Comparison of ENCODE assay signal across 14 cellular contexts in the genomic region with DNA sequence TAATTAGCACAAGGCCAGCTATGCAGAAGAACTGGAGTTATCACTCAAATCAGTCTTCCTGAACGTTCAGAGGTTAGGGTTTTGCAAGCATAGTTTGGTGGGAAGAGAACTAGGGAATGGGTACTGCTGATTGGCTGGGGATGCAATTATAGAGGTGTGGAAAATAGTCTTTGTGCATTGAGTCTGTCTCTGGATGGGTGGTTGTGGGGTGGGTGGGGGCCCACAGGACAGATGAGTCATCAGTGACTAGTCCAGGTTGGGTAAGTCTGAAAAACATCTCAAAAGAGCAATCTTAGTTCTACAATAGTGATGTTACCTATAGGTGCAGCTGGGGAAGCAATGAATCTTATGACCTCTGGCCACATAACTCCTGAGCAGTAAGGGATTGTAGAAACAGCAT.
A peak's percentile ranks its signal among the peaks of the same experiment; 100 is the strongest.
DNase-seq lines count a peak whose midpoint lies in the region; ATAC-seq and TF ChIP-seq lines count a peak whose summit lies in the region.
"Had no signal": no experiment of that assay in that cellular context is flagged by ENCODE, and none has a peak within 500 bp of the region (broad histone marks: within the 10 kb centered on the region; RNA-seq: fewer than 3 reads in every experiment).

No MANE protein-coding gene starts in this region.

- H3K36me3 ChIP-seq in mesodermal cell (ENCODE audit: control insufficient read depth, insufficient read depth, low read length): no peaks in the 10 kb centered on the region

- H4K8ac ChIP-seq in H9 (replicated peaks; ENCODE audit: insufficient read length, low read depth, low read length): no peak overlapping the region

- TF ChIP-seq CTCF in H9 (conservative IDR thresholded peaks at IDR 0.05) (no peak), activated B cell treated with CpG ODN at 0.5 μM for 24 hours (IDR thresholded peaks at IDR 0.05) (no peak)

- no CpG with 5 or more reads among the region's 1 CpG for WGBS in H9 (ENCODE audit: extremely low coverage, insufficient read length, low lambda C conversion rate)
- 80 to 83% methylated on average over 1 of the region's 1 CpG for WGBS in mesodermal cell (ENCODE audit: insufficient coverage in 2 of 2), 2 experiments

- POLR2A ChIA-PET in activated B cell treated with CpG ODN at 0.5 μM for 24 hours (lab: Charles Lee): no interaction called here

- no peaks in the 10 kb centered on the region for H3K23me2 ChIP-seq in H9 (ENCODE audit: insufficient read length, low read depth, low read length, poor library complexity, severe bottlenecking)

- no peak overlapping the region for H2AK5ac ChIP-seq in H9 (ENCODE audit: insufficient read length, low read length)

- no peak overlapping the region for H2AFZ ChIP-seq in H9 (ENCODE audit: low read length)

- no peak overlapping the region for H3K4me3 Mint-ChIP-seq in H9
- H3K4me3 Mint-ChIP-seq in activated B cell treated with CpG ODN at 0.5 μM for 24 hours: no peak overlapping the region

- no peak overlapping the region for H2BK120ac ChIP-seq in H9 (ENCODE audit: low read depth, low read length, poor library complexity, severe bottlenecking)

- H2BK12ac ChIP-seq in H9 (ENCODE audit: insufficient read length, low read depth, low read length): no peak overlapping the region

- H3K27ac ChIP-seq in H9 (ENCODE audit: insufficient read length, low read depth, low read length): peak overlapping the region; percentile 92
- H3K27ac ChIP-seq in mesodermal cell (ENCODE audit: low read depth, low read length, severe bottlenecking): peak overlapping the region; percentile 98
- no peak overlapping the region for H3K27ac ChIP-seq in caudate nucleus (ENCODE audit: low read depth, low read length)
- H3K27ac ChIP-seq: testis had no signal

- H3K4me1 ChIP-seq in H9 (ENCODE audit: insufficient read depth, low read length) (no peaks in the 10 kb centered on the region; the same call in 1 of the 2 replicates), mesodermal cell (ENCODE audit: control insufficient read depth, insufficient read depth, low read length, poor library complexity, severe bottlenecking) (peaks cover 12% of the 10 kb centered on the region)

- no peak overlapping the region for H3K4me3 ChIP-seq in mesodermal cell (ENCODE audit: extremely low read depth, insufficient read depth, low read length, poor library complexity, severe bottlenecking)
- H3K4me3 ChIP-seq: lung, testis had no signal

- H3K14ac ChIP-seq in H9 (ENCODE audit: insufficient read depth, low read length): no peak overlapping the region

- H3K9me3 ChIP-seq in H9 (ENCODE audit: control insufficient read depth, low read depth, low read length): peaks cover 11% of the 10 kb centered on the region
- peaks cover 8% of the 10 kb centered on the region for H3K9me3 ChIP-seq in mesodermal cell (ENCODE audit: control insufficient read depth, low read length)
- H3K9me3 ChIP-seq: testis had no signal

- H3K9me3 Mint-ChIP-seq in H9 (peaks cover 46 to 54% of the 10 kb centered on the region in 2 experiments), activated B cell treated with CpG ODN at 0.5 μM for 24 hours (peaks cover 11% of the 10 kb centered on the region)

- intact Hi-C loops in activated B cell treated with CpG ODN at 0.5 μM for 24 hours (cut with micrococcal nuclease): no loop called here

- ATAC-seq in activated B cell treated with CpG ODN at 0.5 μM for 24 hours (ENCODE audit: low read depth): peak; percentile 25

- peak; percentile 35 for DNase-seq in activated CD4-positive, alpha-beta T cell treated with anti-CD3 and anti-CD28 coated beads for 48 hours
- no peak for DNase-seq in activated CD4-positive, alpha-beta T cell treated with anti-CD3 and anti-CD28 coated beads, Interleukin-2, amount 50 U/mL, for 1 hour
- DNase-seq in H9: no peak
- no peak for DNase-seq in activated B cell treated with CpG ODN at 0.5 μM for 24 hours
- DNase-seq in caudate nucleus (lab: John Stamatoyannopoulos, UW): no peak
- no peak for DNase-seq in cerebellar nuclear complex (lab: John Stamatoyannopoulos, UW)
- DNase-seq in HUDEP-2 (lab: John Stamatoyannopoulos, UW; ENCODE audit: unreplicated experiment in 76 of 76): no peak
- DNase-seq: ACHN; activated effector memory CD4-positive, alpha-beta T cell treated with anti-CD3 and anti-CD28 coated beads, Interleukin-2, amount 50 U/mL, for 16 hours; NCI-H1694 treated with DMSO at 0.1 percent for 48 hours; small intestine; testis had no signal

- no peaks in the 10 kb centered on the region for H3K79me2 ChIP-seq in H9 (ENCODE audit: insufficient read depth, low read length)

- H2BK5ac ChIP-seq in H9 (ENCODE audit: insufficient read length, low read length): no peak overlapping the region

- H3K18ac ChIP-seq in H9 (ENCODE audit: insufficient read length, low read depth, low read length): no peak overlapping the region

- no peak overlapping the region for H3T11ph ChIP-seq in H9 (ENCODE audit: low read length)

- H3K27me3 ChIP-seq in H9 (ENCODE audit: insufficient read depth, low read length): no peaks in the 10 kb centered on the region
- H3K27me3 ChIP-seq: testis had no signal

- no peak overlapping the region for H2BK15ac ChIP-seq in H9 (ENCODE audit: low read depth, low read length)

- H3K27me3 Mint-ChIP-seq in H9 (ENCODE audit: low read depth): peaks cover 3% of the 10 kb centered on the region
- no peaks in the 10 kb centered on the region for H3K27me3 Mint-ChIP-seq in activated B cell treated with CpG ODN at 0.5 μM for 24 hours

- H4K20me1 ChIP-seq in H9 (ENCODE audit: control insufficient read depth, insufficient read depth, insufficient read length): no peaks in the 10 kb centered on the region

- no peak overlapping the region for H3K9ac ChIP-seq in H9 (ENCODE audit: extremely low read depth, insufficient read length, low read length)

- H2BK20ac ChIP-seq in H9 (ENCODE audit: low read depth, low read length, poor library complexity, severe bottlenecking): no peak overlapping the region

- H3K36me3 Mint-ChIP-seq in H9 (ENCODE audit: insufficient read depth in 1 of 3, low read depth in 3 of 3) (peaks cover 32 to 54% (median 42%) of the 10 kb centered on the region in 3 experiments), activated B cell treated with CpG ODN at 0.5 μM for 24 hours (ENCODE audit: low read depth) (no peaks in the 10 kb centered on the region)

- no peak overlapping the region for H3K4me2 ChIP-seq in H9 (ENCODE audit: insufficient read depth, insufficient read length, low read length)

- H3K79me1 ChIP-seq in H9 (ENCODE audit: insufficient read depth, low read depth, low read length, poor library complexity, severe bottlenecking): no peaks in the 10 kb centered on the region

- H3K4ac ChIP-seq in H9 (ENCODE audit: low read depth, low read length): no peak overlapping the region

- H3K27ac Mint-ChIP-seq in H9 (peak overlapping the region; percentile 73 to 97 (median 86); a peak in 5 of 7 replicates), activated B cell treated with CpG ODN at 0.5 μM for 24 hours (no peak overlapping the region)

- H3K23ac ChIP-seq in H9 (ENCODE audit: insufficient read length, low read depth, low read length): no peak overlapping the region

- H3K4me1 Mint-ChIP-seq in H9: peaks cover 38% of the 10 kb centered on the region in 2 experiments
- H3K4me1 Mint-ChIP-seq in activated B cell treated with CpG ODN at 0.5 μM for 24 hours: peaks cover 16% of the 10 kb centered on the region

- no peak overlapping the region for H4K91ac ChIP-seq in H9 (ENCODE audit: insufficient read length, low read depth, low read length)

- H3K56ac ChIP-seq in H9 (ENCODE audit: insufficient read length, low read depth, low read length): no peak overlapping the region

- CTCF ChIA-PET in activated B cell treated with CpG ODN at 0.5 μM for 24 hours (lab: Charles Lee): no interaction called here

- H4K5ac ChIP-seq in H9 (ENCODE audit: insufficient read length, low read depth, low read length): no peak overlapping the region
